31 cellular contexts compared by ENCODE assay signal in genomic region chr6:138956244-138956924, GRCh38. TPM values are rescaled to one million over a fixed set of nuclear protein-coding genes. Genes with fewer than 3 reads are reported as not detected.
DNase-seq lines count a peak whose midpoint lies in the region; ATAC-seq, FAIRE-seq and TF ChIP-seq lines count a peak whose summit lies in the region.
"Had no signal": no experiment of that assay in that cellular context is flagged by ENCODE, and none has a peak within 500 bp of the region (broad histone marks: within the 10 kb centered on the region; RNA-seq: fewer than 3 reads in every experiment).

No MANE protein-coding gene starts in this region.

- no peak for TF ChIP-seq EP300 in A549 (IDR thresholded peaks at IDR 0.05)
- no peak for TF ChIP-seq EP300 in SK-N-SH (IDR thresholded peaks at IDR 0.05; ENCODE audit: borderline replicate concordance in 1 of 2, low read depth in 1 of 2, low read length in 1 of 2)

- no peaks in the 10 kb centered on the region for H3K9me2 ChIP-seq in SK-N-SH

- BruUV-seq in Caco-2 (replicated peaks; lab: Mats Ljungman, UMichigan) = no TSS peak

- no peak for TF ChIP-seq CTCF in A549 (IDR thresholded peaks at IDR 0.05)
- TF ChIP-seq CTCF in Caco-2 (IDR thresholded peaks at IDR 0.05; ENCODE audit: insufficient read depth in 1 of 2, low read depth in 1 of 2, low read length in 1 of 2, severe bottlenecking in 1 of 2, unreplicated experiment in 1 of 2) = no peak
- TF ChIP-seq CTCF in liver (IDR thresholded peaks at IDR 0.05; ENCODE audit: low read depth, low read length, missing input control) = no peak
- no peak for TF ChIP-seq CTCF in SK-N-SH (IDR thresholded peaks at IDR 0.05)

- H3K4me2 ChIP-seq in A549 (peak overlapping the region; percentile 23; the same call in 1 of the 3 replicates), SK-N-SH (no peak overlapping the region)

- no peak overlapping the region for H3K4me3 ChIP-seq in A549
- no peak overlapping the region for H3K4me3 ChIP-seq in Caco-2 (ENCODE audit: low read depth, low read length)
- H3K4me3 ChIP-seq in liver (ENCODE audit: low read depth in 1 of 3, low read length in 3 of 3) = no peak overlapping the region
- H3K4me3 ChIP-seq in SK-N-SH (ENCODE audit: low read depth in 2 of 2, low read length in 1 of 2) = no peak overlapping the region
- H3K4me3 ChIP-seq: GM12878, hepatocyte, ovary had no signal

- H3K36me3 ChIP-seq in Caco-2 (ENCODE audit: control insufficient read depth, insufficient read depth, low read length) (no peaks in the 10 kb centered on the region), liver (ENCODE audit: control insufficient read depth in 4 of 4, insufficient read depth in 3 of 4, low read depth in 1 of 4, low read length in 3 of 4) (no peaks in the 10 kb centered on the region), SK-N-SH (replicated peaks in 1 of 2; ENCODE audit: control insufficient read depth in 1 of 2, insufficient read depth in 2 of 2, low read length in 1 of 2) (no peaks in the 10 kb centered on the region)
- H3K36me3 ChIP-seq: BE2C, ovary had no signal

- H3K4me1 ChIP-seq in A549 = peaks cover 19% of the 10 kb centered on the region
- H3K4me1 ChIP-seq in Caco-2 = peaks cover 21% of the 10 kb centered on the region
- peaks cover 6 to 22% (median 17%) of the 10 kb centered on the region in 4 donors for H3K4me1 ChIP-seq in liver (ENCODE audit: control insufficient read depth in 4 of 4, insufficient read depth in 4 of 4, low read length in 3 of 4)
- peaks cover 0 to 15% of the 10 kb centered on the region in 2 experiments; a peak in 1 of 4 replicates for H3K4me1 ChIP-seq in SK-N-SH (ENCODE audit: control insufficient read depth in 1 of 2, insufficient read depth in 2 of 2, low read depth in 1 of 2, low read length in 1 of 2)
- H3K4me1 ChIP-seq: BE2C had no signal

- H3K9me3 ChIP-seq in A549 (no peaks in the 10 kb centered on the region), Caco-2 (no peaks in the 10 kb centered on the region), T-helper 17 cell (ENCODE audit: control insufficient read depth, low read length, poor library complexity, severe bottlenecking) (no peaks in the 10 kb centered on the region), liver (ENCODE audit: control insufficient read depth in 4 of 4, low read length in 3 of 4) (no peaks in the 10 kb centered on the region), SK-N-SH (no peaks in the 10 kb centered on the region)
- H3K9me3 ChIP-seq: BE2C, ovary had no signal

- peaks cover 5% of the 10 kb centered on the region for H3F3A ChIP-seq in SK-N-SH (replicated peaks; ENCODE audit: insufficient read depth)

- H3K4me3 Mint-ChIP-seq in Caco-2 (ENCODE audit: unreplicated experiment) (no peak overlapping the region), T-helper 17 cell (no peak overlapping the region)
- H3K4me3 Mint-ChIP-seq: activated CD4-positive, alpha-beta memory T cell treated with anti-CD3 and anti-CD28 coated beads for 36 hours; HFFc6; mesothelial cell of epicardium; nephron progenitor cell had no signal

- ATAC-seq in A549 (no peak), T-helper 17 cell (no peak)
- ATAC-seq: activated CD4-positive, CD25-positive, alpha-beta regulatory T cell treated with anti-CD3 and anti-CD28 coated beads, Interleukin-2, amount 50 U/mL, for 24 hours; GM12878 had no signal

- H4K20me1 ChIP-seq in SK-N-SH (ENCODE audit: insufficient read depth) = peaks cover 6% of the 10 kb centered on the region; the same call in 1 of the 2 replicates

- CTCF ChIA-PET in A549 (lab: Yijun Ruan, JAX) = interaction anchor here (0.8 kb wide), 1 partner anchor 11 kb away, joined by 3 read pairs; no protein-coding TSS in a partner anchor
- CTCF ChIA-PET in Caco-2 (lab: Charles Lee) = interaction anchor here (0.8 to 1.3 kb wide), 2 partner anchors 25 to 140 kb away, joined by 3 to 4 read pairs; no protein-coding TSS in a partner anchor
- CTCF ChIA-PET in SK-N-SH (lab: Yijun Ruan, JAX) = interaction anchor here (0.7 to 1.1 kb wide), 2 partner anchors 9 to 11 kb away, joined by 3 read pairs; no protein-coding TSS in a partner anchor

- peaks cover 85% of the 10 kb centered on the region for H3K79me2 ChIP-seq in SK-N-SH (ENCODE audit: insufficient read depth)

- TF ChIP-seq RAD21 in A549 (conservative IDR thresholded peaks at IDR 0.05 in 1 of 2, IDR thresholded peaks at IDR 0.05 in 1 of 2) (no peak), liver (IDR thresholded peaks at IDR 0.05) (peak in 1 of 2 donors; percentile 16), SK-N-SH (IDR thresholded peaks at IDR 0.05; ENCODE audit: low read length) (no peak)

- H3K9ac ChIP-seq in liver (ENCODE audit: low read depth in 1 of 2, low read length in 2 of 2) = no peak overlapping the region
- no peak overlapping the region for H3K9ac ChIP-seq in SK-N-SH

- intact Hi-C loops in Caco-2 (cut with micrococcal nuclease; ENCODE audit: unreplicated experiment) = no loop called here

- H3K27me3 ChIP-seq in Caco-2 (replicated peaks; ENCODE audit: control insufficient read depth, insufficient read depth, low read length) (no peaks in the 10 kb centered on the region), liver (ENCODE audit: control insufficient read depth in 4 of 4, insufficient read depth in 4 of 4, low read length in 3 of 4) (no peaks in the 10 kb centered on the region), SK-N-SH (ENCODE audit: insufficient read depth) (no peaks in the 10 kb centered on the region)
- H3K27me3 ChIP-seq: BE2C, hepatocyte, ovary had no signal

- no peaks in the 10 kb centered on the region for H3K27me3 Mint-ChIP-seq in Caco-2 (ENCODE audit: insufficient read depth, unreplicated experiment)
- no peaks in the 10 kb centered on the region for H3K27me3 Mint-ChIP-seq in T-helper 17 cell
- H3K27me3 Mint-ChIP-seq: activated CD4-positive, alpha-beta memory T cell treated with anti-CD3 and anti-CD28 coated beads for 36 hours had no signal

- peaks cover 32% of the 10 kb centered on the region for H3K4me1 Mint-ChIP-seq in Caco-2 (ENCODE audit: low read depth, unreplicated experiment)
- peaks cover 46% of the 10 kb centered on the region for H3K4me1 Mint-ChIP-seq in T-helper 17 cell
- H3K4me1 Mint-ChIP-seq: nephron progenitor cell had no signal

- POLR2A ChIA-PET in A549 (lab: Yijun Ruan, JAX) (no interaction called here), Caco-2 (lab: Charles Lee) (no interaction called here), SK-N-SH (lab: Yijun Ruan, JAX) (no interaction called here)

- H3K27ac Mint-ChIP-seq in Caco-2 (ENCODE audit: unreplicated experiment) (peak overlapping the region; percentile 1), T-helper 17 cell (peak overlapping the region; percentile 85)
- H3K27ac Mint-ChIP-seq: activated CD4-positive, alpha-beta memory T cell treated with anti-CD3 and anti-CD28 coated beads for 36 hours; HFFc6; mesothelial cell of epicardium; nephron progenitor cell had no signal

- WGBS in A549 (ENCODE audit: missing lambda C conversion rate) = 59% methylated on average over 3 of the region's 3 CpGs
- WGBS in liver = 33% methylated on average over 3 of the region's 3 CpGs
- 89% methylated on average over 3 of the region's 3 CpGs for WGBS in SK-N-SH (ENCODE audit: low lambda C conversion rate)

- DNase-seq in A549 (ENCODE audit: low read depth in 1 of 2, low spot score in 1 of 2) = no peak
- no peak for DNase-seq in Caco-2
- DNase-seq in T-helper 17 cell = no peak
- no peak for DNase-seq in germinal center (ENCODE audit: low spot score)
- no peak for DNase-seq in SHP77 (lab: John Stamatoyannopoulos, UW)
- DNase-seq in SK-N-SH = no peak
- DNase-seq in SKM-1 (lab: John Stamatoyannopoulos, UW; ENCODE audit: unreplicated experiment) = no peak
- DNase-seq: ACHN; activated CD4-positive, alpha-beta memory T cell treated with anti-CD3 and anti-CD28 coated beads for 36 hours; activated CD8-positive, alpha-beta memory T cell treated with anti-CD3 and anti-CD28 coated beads, Interleukin-2, amount 50 U/mL, for 4 hours; BE2C; central memory CD4-positive, alpha-beta T cell; dermis blood vessel endothelial cell; HFFc6; IMR-90; NCI-H1417; NCI-H2081 treated with DMSO at 0.1 percent for 48 hours; NCI-H446 treated with DMSO at 0.1 percent for 48 hours; nephron progenitor cell; ovary; retina; RPMI8226; small intestine; stimulated activated CD4-positive, alpha-beta T cell treated with anti-CD3 and anti-CD28 coated beads, Interleukin-1b, Interleukin-23, amount 100 ng/mL, for 48 hours; trophoblast cell had no signal

- no peak overlapping the region for H2AFZ ChIP-seq in SK-N-SH (ENCODE audit: low read depth)
- H2AFZ ChIP-seq: hepatocyte had no signal

- no peak for TF ChIP-seq POLR2A in A549 (IDR thresholded peaks at IDR 0.05; ENCODE audit: low read length)

- no peak for FAIRE-seq in A549 (lab: Jason Lieb, UNC)
- FAIRE-seq: small intestine, TTC549 had no signal

- no peak overlapping the region for H3K27ac ChIP-seq in A549
- H3K27ac ChIP-seq in liver (ENCODE audit: low read depth in 1 of 2, low read length in 2 of 2) = peak overlapping the region in 1 of 2 donors; percentile 1
- no peak overlapping the region for H3K27ac ChIP-seq in SK-N-SH (ENCODE audit: low read depth in 2 of 2, low read length in 1 of 2)
- H3K27ac ChIP-seq: hepatocyte, ovary had no signal

- no peaks in the 10 kb centered on the region for H3K9me3 Mint-ChIP-seq in Caco-2 (ENCODE audit: unreplicated experiment)
- H3K9me3 Mint-ChIP-seq: HFFc6, nephron progenitor cell had no signal

- peaks cover 20% of the 10 kb centered on the region for H3K36me3 Mint-ChIP-seq in Caco-2 (ENCODE audit: insufficient read depth, unreplicated experiment)
- no peaks in the 10 kb centered on the region for H3K36me3 Mint-ChIP-seq in T-helper 17 cell (ENCODE audit: low read depth)

TF ChIP-seq in A549, 52 proteins besides CTCF, POLR2A, EP300 and RAD21 (continues in another document):
- no peak for TF ChIP-seq FOSB (CRISPR knock-in tag; IDR thresholded peaks at IDR 0.05)
- TF ChIP-seq EHF (CRISPR knock-in tag; IDR thresholded peaks at IDR 0.05) = no peak
- no peak for TF ChIP-seq HOXA7 (CRISPR knock-in tag; IDR thresholded peaks at IDR 0.05)

TF ChIP-seq in liver, 16 proteins besides CTCF, POLR2A, EP300 and RAD21 (continues in another document):
- peak in 1 of 2 donors; percentile 41 for TF ChIP-seq RXRA (IDR thresholded peaks at IDR 0.05)

RNA-seq across cellular contexts. Expression of gene REPS1, which starts 31.7 kb away (rescaled TPM):
- polyA plus RNA-seq in A549 (2011; rRNA removed) (34.2 and 36.4 TPM in 2 replicates), A549 (2017; fragmentation: RNase III; extraction: RNeasy Plus Mini Kit Qiagen cat#74134 plus additional on column Dnase treatment) (16.3 to 18.9 TPM (median 16.8 TPM) in 3 replicates), liver (10 to 100 TPM; 16.0 to 26.2 TPM), SK-N-SH (2012; rRNA removed) (26.2 and 30.4 TPM in 2 replicates)
- polyA plus RNA-seq in A549 (2012; cell fraction: cytosol; rRNA removed) = 16.0 and 19.3 TPM in 2 replicates
- 14.8 and 16.7 TPM in 2 replicates for polyA plus RNA-seq in A549 (2012; cell fraction: nucleus; rRNA removed)
- polyA minus RNA-seq in A549 (2011; rRNA and poly(A)+ RNA removed) = 30.2 and 31.6 TPM in 2 replicates
- total RNA-seq in Caco-2 (2022) (74.1 and 79.9 TPM in 2 replicates), T-helper 17 cell (10 to 100 TPM; 73.4 to 88.6 TPM), liver (10 to 100 TPM; 12.3 to 46.4 TPM)
- 25.6 and 26.3 TPM in 2 replicates for polyA plus RNA-seq in SK-N-SH (2012; cell fraction: cytosol; rRNA removed)
- 30.1 and 47.1 TPM in 2 replicates for polyA plus RNA-seq in SK-N-SH (2012; cell fraction: nucleus; rRNA removed)
